ENCODE assay signal across 16 cellular contexts in the genomic region with DNA sequence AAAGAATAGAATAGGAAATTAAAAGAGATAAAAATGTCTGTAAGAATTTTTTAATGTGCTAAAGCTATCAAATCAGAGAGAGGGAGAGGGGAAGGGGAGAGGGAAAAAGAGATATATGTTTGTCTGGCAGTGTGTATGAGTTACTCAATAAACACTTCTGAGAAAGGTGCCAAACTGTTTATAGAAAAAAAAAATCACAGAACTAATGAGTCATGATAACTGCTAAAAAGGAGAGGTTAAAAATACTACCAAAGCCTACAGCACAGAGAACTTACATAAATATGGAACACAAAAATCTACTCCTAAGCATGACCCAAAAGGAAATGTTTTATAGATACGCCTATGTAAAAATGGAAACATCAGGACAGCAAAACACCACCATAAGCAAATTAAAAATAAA. TPM values are rescaled to one million over a fixed set of nuclear protein-coding genes. Genes with fewer than 3 reads are reported as not detected.
DNase-seq lines count a peak whose midpoint lies in the region; ATAC-seq and TF ChIP-seq lines count a peak whose summit lies in the region.
"Had no signal": no experiment of that assay in that cellular context is flagged by ENCODE, and none has a peak within 500 bp of the region (broad histone marks: within the 10 kb centered on the region; RNA-seq: fewer than 3 reads in every experiment).

No MANE protein-coding gene starts in this region.

- TF ChIP-seq CTCF in CD8-positive, alpha-beta T cell (IDR thresholded peaks at IDR 0.05) = no peak
- TF ChIP-seq CTCF in astrocyte of the spinal cord (IDR thresholded peaks at IDR 0.05; ENCODE audit: low read depth, low read length) (no peak), esophagus muscularis mucosa (IDR thresholded peaks at IDR 0.05) (no peak)

- no peak for ATAC-seq in CD8-positive, alpha-beta T cell
- ATAC-seq in naive B cell (ENCODE audit: low read depth in 2 of 2) (no peak), HG03469 (IDR thresholded peaks at IDR 0.05; ENCODE audit: unreplicated experiment) (no peak)

- H3K27ac ChIP-seq in CD8-positive, alpha-beta T cell (ENCODE audit: low read depth, low read length) = no peak overlapping the region
- no peak overlapping the region for H3K27ac ChIP-seq in esophagus muscularis mucosa (replicated peaks in 1 of 4)
- H3K27ac ChIP-seq: epithelial cell of prostate, hepatocyte, left ventricle myocardium inferior, neural progenitor cell, skin epidermis had no signal

- no peaks in the 10 kb centered on the region for H3K27me3 ChIP-seq in CD8-positive, alpha-beta T cell (ENCODE audit: insufficient read depth, low read length)
- H3K27me3 ChIP-seq in esophagus muscularis mucosa = no peaks in the 10 kb centered on the region
- H3K27me3 ChIP-seq: hepatocyte, neural progenitor cell had no signal

- WGBS in esophagus muscularis mucosa = 66% methylated on average over 1 of the region's 1 CpG

- H3K36me3 Mint-ChIP-seq in CD8-positive, alpha-beta T cell = peaks cover 22% of the 10 kb centered on the region
- H3K36me3 Mint-ChIP-seq in naive B cell = peaks cover 0 to 5% of the 10 kb centered on the region in 2 donors

- H3K36me3 ChIP-seq in CD8-positive, alpha-beta T cell (ENCODE audit: insufficient read depth, low read length) = no peaks in the 10 kb centered on the region
- peaks cover 0 to 7% (median 0%) of the 10 kb centered on the region in 4 donors for H3K36me3 ChIP-seq in esophagus muscularis mucosa
- H3K36me3 ChIP-seq: neural progenitor cell had no signal

- no peak for DNase-seq in CD8-positive, alpha-beta T cell
- peak; percentile 29 for DNase-seq in HT1080 (ENCODE audit: low read depth)
- peak; percentile 15 for DNase-seq in astrocyte of the spinal cord (ENCODE audit: low read depth, low spot score)
- no peak for DNase-seq in naive B cell
- DNase-seq in NK-92 treated with Interleukin-12 subunit alpha and Interleukin-12 subunit beta, amount 100 ng/mL, for 24 hours (lab: John Stamatoyannopoulos, UW) = no peak
- DNase-seq in esophagus muscularis mucosa (ENCODE audit: extremely low spot score) = no peak
- DNase-seq: COR-L47, H7, left ventricle myocardium inferior, NCI-H2171 had no signal

- H3K4me1 Mint-ChIP-seq in CD8-positive, alpha-beta T cell (ENCODE audit: low read depth) = peaks cover 11% of the 10 kb centered on the region
- H3K4me1 Mint-ChIP-seq in naive B cell = peaks cover 31 to 42% (median 40%) of the 10 kb centered on the region in 3 donors
- H3K4me1 Mint-ChIP-seq: neural progenitor cell had no signal

- H3K27ac Mint-ChIP-seq in CD8-positive, alpha-beta T cell = peak overlapping the region; percentile 23
- H3K27ac Mint-ChIP-seq in naive B cell = peak overlapping the region in 5 of 6 donors; percentile 16 to 75 (median 39)
- H3K27ac Mint-ChIP-seq: activated T-helper 1 cell treated with anti-CD3 and anti-CD28 coated beads, Interleukin-12 subunit alpha, Interleukin-12 subunit beta, Interleukin-2, Interleukin-4 antibody, amounts not matched to agents 30 ng/mL and 10 ng/mL and 1 ng/mL, durations not matched to agents 14 hours and 24 hours and 36 hours; neural progenitor cell had no signal

- CTCF ChIA-PET in CD8-positive, alpha-beta T cell (lab: Charles Lee) = no interaction called here

- in situ Hi-C loops in astrocyte of the spinal cord (cut with HindIII; ENCODE audit: low sequenced_read_pairs) = loop anchor here (10.0 kb wide), 1 partner anchor 46 kb away; a partner anchor contains a TSS

- no peaks in the 10 kb centered on the region for H3K4me1 ChIP-seq in CD8-positive, alpha-beta T cell (ENCODE audit: insufficient read depth, low read length)
- H3K4me1 ChIP-seq in esophagus muscularis mucosa = peaks cover 0 to 7% (median 5%) of the 10 kb centered on the region in 4 donors
- H3K4me1 ChIP-seq: neural progenitor cell had no signal

- no peak for TF ChIP-seq POLR2A in esophagus muscularis mucosa (IDR thresholded peaks at IDR 0.05; ENCODE audit: low read depth)

- H3K9me3 ChIP-seq in CD8-positive, alpha-beta T cell (ENCODE audit: low read length) = no peaks in the 10 kb centered on the region
- H3K9me3 ChIP-seq in esophagus muscularis mucosa = no peaks in the 10 kb centered on the region
- H3K9me3 ChIP-seq: left ventricle myocardium inferior had no signal

- POLR2A ChIA-PET in CD8-positive, alpha-beta T cell (lab: Charles Lee) = no interaction called here

- intact Hi-C loops in CD8-positive, alpha-beta T cell (cut with DNase I, micrococcal nuclease) = no loop called here
- intact Hi-C loops in esophagus muscularis mucosa (cut with DNase I) = no loop called here

- no peaks in the 10 kb centered on the region for H3K27me3 Mint-ChIP-seq in CD8-positive, alpha-beta T cell (ENCODE audit: low read depth)
- no peaks in the 10 kb centered on the region for H3K27me3 Mint-ChIP-seq in naive B cell

- H3K9me3 Mint-ChIP-seq in CD8-positive, alpha-beta T cell = no peaks in the 10 kb centered on the region
- H3K9me3 Mint-ChIP-seq in naive B cell = no peaks in the 10 kb centered on the region
- H3K9me3 Mint-ChIP-seq: activated T-helper 1 cell treated with anti-CD3 and anti-CD28 coated beads, Interleukin-12 subunit alpha, Interleukin-12 subunit beta, Interleukin-2, Interleukin-4 antibody, amounts not matched to agents 30 ng/mL and 10 ng/mL and 1 ng/mL, durations not matched to agents 14 hours and 24 hours and 36 hours; neural progenitor cell had no signal

- H3K4me3 ChIP-seq in CD8-positive, alpha-beta T cell (ENCODE audit: low read depth, low read length) = no peak overlapping the region
- no peak overlapping the region for H3K4me3 ChIP-seq in astrocyte of the spinal cord (ENCODE audit: low read depth, low read length)
- no peak overlapping the region for H3K4me3 ChIP-seq in esophagus muscularis mucosa
- H3K4me3 ChIP-seq: hepatocyte, left ventricle myocardium inferior, neural progenitor cell, skin epidermis had no signal

- TF ChIP-seq EP300 in esophagus muscularis mucosa (IDR thresholded peaks at IDR 0.05) = no peak

- H3K4me3 Mint-ChIP-seq in CD8-positive, alpha-beta T cell = no peak overlapping the region
- H3K4me3 Mint-ChIP-seq in naive B cell = peak overlapping the region in 1 of 8 donors; percentile 37
- H3K4me3 Mint-ChIP-seq: activated T-helper 1 cell treated with anti-CD3 and anti-CD28 coated beads, Interleukin-12 subunit alpha, Interleukin-12 subunit beta, Interleukin-2, Interleukin-4 antibody, amounts not matched to agents 30 ng/mL and 10 ng/mL and 1 ng/mL, durations not matched to agents 14 hours and 24 hours and 36 hours; neural progenitor cell had no signal

RNA-seq across cellular contexts. Expression of a gene that starts 45.4 kb away (rescaled TPM):
- 10 to 100 TPM; 74.5 to 78.6 TPM for total RNA-seq in CD8-positive, alpha-beta T cell
- total RNA-seq in HT1080 (2014; rRNA removed; shearing (Covaris generic)) = 151 and 190 TPM in 2 replicates
- 207 and 223 TPM in 2 replicates for polyA plus RNA-seq in HT1080 (2015; cell fraction: cytosol; rRNA removed)
- polyA plus RNA-seq in HT1080 (2015; cell fraction: nucleus; rRNA removed) = 82.7 and 95.4 TPM in 2 replicates
- 100 to 1,000 TPM; 558 to 771 (median 701) TPM for polyA plus RNA-seq in naive B cell (ENCODE audit: low read depth in 6 of 6)
- 100 to 1,000 TPM in 1 of 4 donors, 10 to 100 TPM in 3; 76.8 to 103 (median 89.4) TPM for total RNA-seq in esophagus muscularis mucosa

RNA-seq across cellular contexts. Expression of a gene that starts 46.0 kb away (rescaled TPM):
- 1 to 10 TPM; 6.0 to 6.6 TPM for total RNA-seq in CD8-positive, alpha-beta T cell
- total RNA-seq in HT1080 (2014; rRNA removed; shearing (Covaris generic)) = 12.4 and 24.0 TPM in 2 replicates
- polyA plus RNA-seq in HT1080 (2015; cell fraction: cytosol; rRNA removed) = 16.5 and 18.3 TPM in 2 replicates
- polyA plus RNA-seq in HT1080 (2015; cell fraction: nucleus; rRNA removed) = 12.7 and 15.2 TPM in 2 replicates
- polyA plus RNA-seq in naive B cell (ENCODE audit: low read depth in 6 of 6) = 10 to 100 TPM; 14.4 to 23.4 (median 17.8) TPM
- 10 to 100 TPM in 2 of 4 donors, 1 to 10 TPM in 2; 8.5 to 11.6 (median 9.4) TPM for total RNA-seq in esophagus muscularis mucosa

Comparison
In these comparisons a context has a peak if more than half of its experiments do, and no peak if none do; other contexts are left out.
1. DNase-seq: peak in HT1080 (single experiment) and astrocyte of the spinal cord (single experiment); none in CD8-positive, alpha-beta T cell (0 of 7), naive B cell (single experiment), NK-92 treated with Interleukin-12 subunit alpha and Interleukin-12 subunit beta, amount 100 ng/mL, for 24 hours (single experiment) and esophagus muscularis mucosa (single experiment).